Comparison of ENCODE assay signal across 8 cellular contexts in the genomic region with DNA sequence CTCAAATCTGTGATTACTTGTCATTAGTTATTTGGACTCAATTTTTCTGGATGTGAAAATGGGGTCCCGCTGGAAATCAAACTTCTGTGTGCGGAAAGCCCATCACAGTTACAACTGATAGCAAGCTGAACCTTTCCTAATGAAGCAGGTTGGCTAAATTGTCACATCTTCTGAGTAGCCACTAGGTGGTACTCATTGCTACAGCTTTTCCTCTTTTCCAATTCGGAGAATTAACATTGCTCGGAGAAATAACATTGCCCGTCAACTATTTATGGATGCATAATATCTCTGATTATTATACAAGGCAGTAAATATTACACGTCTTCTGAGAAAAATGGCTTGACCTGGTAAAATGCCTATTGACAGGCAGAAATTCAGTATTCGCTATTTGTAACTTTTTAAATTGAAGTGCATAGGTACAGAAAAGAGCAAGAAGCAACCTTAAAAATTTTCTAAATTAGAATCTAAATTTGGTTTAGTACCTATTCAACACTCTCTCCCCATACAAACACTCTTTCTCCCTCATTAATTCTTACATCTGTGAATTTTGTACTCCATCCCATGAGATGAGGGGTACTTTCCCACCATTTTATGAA. TPM values are rescaled to one million over a fixed set of nuclear protein-coding genes. Genes with fewer than 3 reads are reported as not detected.
DNase-seq lines count a peak whose midpoint lies in the region; ATAC-seq, FAIRE-seq and TF ChIP-seq lines count a peak whose summit lies in the region.

No MANE protein-coding gene starts in this region.

- H3K27ac ChIP-seq in OCI-LY3 (ENCODE audit: low read length) = no peak overlapping the region

- peak overlapping the region; percentile 40; the same call in 1 of the 2 replicates for H3K4me3 ChIP-seq in OCI-LY3 (ENCODE audit: low read length)

- no peak for ATAC-seq in GM21360 (IDR thresholded peaks at IDR 0.05; ENCODE audit: unreplicated experiment)

- FAIRE-seq in GM19239 (lab: Jason Lieb, UNC) = peak; percentile 63

- peak overlapping the region; percentile 63 for H3K4me2 ChIP-seq in OCI-LY3 (ENCODE audit: low read length)

- no peak overlapping the region for H3K9ac ChIP-seq in OCI-LY3 (ENCODE audit: low read length)

- peak; percentile 74 for TF ChIP-seq CTCF in OCI-LY3 (IDR thresholded peaks at IDR 0.05; ENCODE audit: low read depth, low read length)

- H3K27me3 ChIP-seq in OCI-LY3 (ENCODE audit: low read depth, low read length) = no peaks in the 10 kb centered on the region

- H3K79me2 ChIP-seq in OCI-LY3 (ENCODE audit: low read length) = no peaks in the 10 kb centered on the region

- H3K4me1 ChIP-seq in OCI-LY3 (ENCODE audit: low read length) = peaks cover 4% of the 10 kb centered on the region; the same call in 1 of the 2 replicates

- no peaks in the 10 kb centered on the region for H4K20me1 ChIP-seq in OCI-LY3 (ENCODE audit: insufficient read depth, low read length)

- DNase-seq in AG08396 (ENCODE audit: low spot score) (peak; percentile 39), GM19239 (ENCODE audit: insufficient read length, low spot score) (no peak), erythroblast (lab: John Stamatoyannopoulos, UW) (peak; percentile 9 to 25), renal cortical epithelial cell (ENCODE audit: low read depth) (peak; percentile 40), ecto neural progenitor cell (ENCODE audit: low spot score) (no peak), GDM1 (lab: John Stamatoyannopoulos, UW) (no peak)

- H3K36me3 ChIP-seq in OCI-LY3 (replicated peaks; ENCODE audit: low read depth, low read length) = no peaks in the 10 kb centered on the region

- H2AFZ ChIP-seq in OCI-LY3 (ENCODE audit: low read depth, low read length) = no peak overlapping the region

- no peak for TF ChIP-seq POLR2A in erythroblast (IDR thresholded peaks at IDR 0.05; ENCODE audit: low read length)

- H3K9me3 ChIP-seq in OCI-LY3 (ENCODE audit: insufficient read depth, low read length) = no peaks in the 10 kb centered on the region

RNA-seq across cellular contexts. Expression of a gene that starts 17.3 kb away (rescaled TPM):
- 63.9 and 82.7 TPM in 2 replicates for total RNA-seq in renal cortical epithelial cell

RNA-seq across cellular contexts. Expression of a gene that starts 26.2 kb away (rescaled TPM):
- total RNA-seq in renal cortical epithelial cell = not detected in 2 replicates

RNA-seq across cellular contexts. Expression of a gene that starts 36.4 kb away (rescaled TPM):
- total RNA-seq in renal cortical epithelial cell = 21.9 and 42.5 TPM in 2 replicates

RNA-seq across cellular contexts. Expression of a gene that starts 43.2 kb away (rescaled TPM):
- total RNA-seq in renal cortical epithelial cell = 44.7 and 189 TPM in 2 replicates

Comparison
In these comparisons a context has a peak if more than half of its experiments do, and no peak if none do; other contexts are left out.
1. DNase-seq: peak in AG08396 (single experiment), erythroblast (2 of 2) and renal cortical epithelial cell (single experiment); none in GM19239 (single experiment), ecto neural progenitor cell (single experiment) and GDM1 (single experiment).